36 cellular contexts compared by ENCODE assay signal in the genomic region with DNA sequence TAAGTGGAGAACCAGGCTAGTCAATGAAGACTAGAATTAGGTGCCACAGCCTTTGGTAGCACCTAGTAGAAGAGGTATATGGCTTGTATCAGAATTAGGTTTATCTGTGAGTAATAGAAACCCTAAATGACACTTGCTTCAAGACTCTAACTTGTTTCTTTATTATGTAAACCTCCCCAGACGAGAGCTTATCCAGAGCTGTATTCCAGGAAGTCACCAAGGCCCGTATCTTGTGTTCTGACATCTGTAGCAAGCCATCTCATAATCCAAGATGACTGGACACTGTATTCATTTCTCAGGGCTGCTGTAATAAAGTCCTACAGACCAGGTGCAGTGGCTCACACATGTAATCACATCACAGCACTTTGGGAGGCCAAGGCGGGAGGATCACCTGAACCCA.
"Had no signal": no experiment of that assay in that cellular context is flagged by ENCODE, and none has a peak within 500 bp of the region (broad histone marks: within the 10 kb centered on the region; RNA-seq: fewer than 3 reads in every experiment).

No MANE protein-coding gene starts in this region.

- H3K36me3 Mint-ChIP-seq: activated CD4-positive, alpha-beta memory T cell treated with anti-CD3 and anti-CD28 coated beads for 36 hours; activated naive CD4-positive, alpha-beta T cell treated with anti-CD3 and anti-CD28 coated beads, Interleukin-2, amount 50 U/mL, for 72 hours; activated naive CD8-positive, alpha-beta T cell treated with anti-CD3 and anti-CD28 coated beads for 36 hours had no signal

- H3K9me3 Mint-ChIP-seq: activated B cell treated with CpG ODN at 0.5 μM for 24 hours; activated CD4-positive, alpha-beta memory T cell treated with anti-CD3 and anti-CD28 coated beads for 36 hours; activated CD4-positive, alpha-beta T cell treated with anti-CD3 and anti-CD28 coated beads, Interleukin-2, amount 10 ng/mL, durations not matched to agents 24 days and 14 days; activated CD8-positive, alpha-beta T cell treated with anti-CD3 and anti-CD28 coated beads for 36 hours; activated naive CD4-positive, alpha-beta T cell treated with anti-CD3 and anti-CD28 coated beads for 36 hours; activated naive CD4-positive, alpha-beta T cell treated with anti-CD3 and anti-CD28 coated beads, Interleukin-2, amount 50 U/mL, for 72 hours; activated T-cell treated with anti-CD3 and anti-CD28 coated beads, Interleukin-2, amount 50 U/mL, for 4 hours; activated T-helper 1 cell treated with anti-CD3 and anti-CD28 coated beads, Interleukin-12 subunit alpha, Interleukin-12 subunit beta, Interleukin-2, Interleukin-4 antibody, amounts not matched to agents 30 ng/mL and 10 ng/mL and 1 ng/mL, durations not matched to agents 14 hours and 24 hours and 36 hours; T-helper 1 cell treated with Interleukin-12 subunit alpha and Interleukin-12 subunit beta and Interleukin-4 antibody, amounts not matched to agents 30 μg/mL and 1 μg/mL, for 36 hours; T-helper 2 cell treated with Interferon-gamma antibody and Interleukin-4, amounts not matched to agents 5 μg/mL and 100 μg/mL, for 36 hours had no signal

- DNase-seq: activated B cell treated with CpG ODN at 0.5 μM for 24 hours; activated CD4-positive, alpha-beta memory T cell treated with anti-CD3 and anti-CD28 coated beads for 36 hours; activated CD4-positive, alpha-beta T cell treated with anti-CD3 and anti-CD28 coated beads for 4 hours; activated CD4-positive, alpha-beta T cell treated with anti-CD3 and anti-CD28 coated beads, Interleukin-2, amount 10 ng/mL, durations not matched to agents 24 days and 14 days; activated CD4-positive, alpha-beta T cell treated with anti-CD3 and anti-CD28 coated beads, Interleukin-2, amount 50 U/mL, for 1 hour; activated CD4-positive, alpha-beta T cell treated with anti-CD3 and anti-CD28 coated beads, Interleukin-2, amount 50 U/mL, for 4 hours; activated CD4-positive, CD25-positive, alpha-beta regulatory T cell treated with anti-CD3 and anti-CD28 coated beads, Interleukin-2, amount 50 U/mL, for 72 hours; activated CD8-positive, alpha-beta memory T cell treated with anti-CD3 and anti-CD28 coated beads, Interleukin-2, amount 50 U/mL, for 4 hours; activated CD8-positive, alpha-beta T cell treated with anti-CD3 and anti-CD28 coated beads for 36 hours; activated effector memory CD4-positive, alpha-beta T cell treated with anti-CD3 and anti-CD28 coated beads, Interleukin-2, amount 50 U/mL, for 16 hours; activated gamma-delta T cell treated with Interleukin-2 at 50 U/mL for 16 hours; activated naive CD4-positive, alpha-beta T cell; activated naive CD4-positive, alpha-beta T cell treated with anti-CD3 and anti-CD28 coated beads for 36 hours; activated naive CD4-positive, alpha-beta T cell treated with anti-CD3 and anti-CD28 coated beads, Interleukin-2, amount 50 U/mL, for 16 hours; activated naive CD8-positive, alpha-beta T cell treated with anti-CD3 and anti-CD28 coated beads for 36 hours; activated T-cell treated with anti-CD3 and anti-CD28 coated beads for 4 hours; activated T-cell treated with anti-CD3 and anti-CD28 coated beads, Interleukin-2, amount 50 U/mL, for 1 hour; activated T-cell treated with anti-CD3 and anti-CD28 coated beads, Interleukin-2, amount 50 U/mL, for 4 hours; activated T-cell treated with anti-CD3 and anti-CD28 coated beads, Interleukin-2, amount 50 U/mL, for 72 hours; adrenal gland; amniotic stem cell; aorta; body of pancreas; brain microvascular endothelial cell; central memory CD4-positive, alpha-beta T cell; T-helper 2 cell; T-helper 9 cell had no signal

- H3K4me3 Mint-ChIP-seq: activated B cell treated with CpG ODN at 0.5 μM for 24 hours; activated CD4-positive, alpha-beta memory T cell treated with anti-CD3 and anti-CD28 coated beads for 36 hours; activated CD4-positive, alpha-beta T cell treated with anti-CD3 and anti-CD28 coated beads, Interleukin-2, amount 10 ng/mL, durations not matched to agents 24 days and 14 days; activated CD8-positive, alpha-beta T cell treated with anti-CD3 and anti-CD28 coated beads for 36 hours; activated naive CD4-positive, alpha-beta T cell treated with anti-CD3 and anti-CD28 coated beads for 36 hours; activated naive CD8-positive, alpha-beta T cell treated with anti-CD3 and anti-CD28 coated beads for 36 hours; activated T-cell treated with anti-CD3 and anti-CD28 coated beads, Interleukin-2, amount 50 U/mL, for 4 hours; activated T-cell treated with anti-CD3 and anti-CD28 coated beads, Interleukin-2, amount 50 U/mL, for 72 hours; activated T-helper 1 cell treated with anti-CD3 and anti-CD28 coated beads, Interleukin-12 subunit alpha, Interleukin-12 subunit beta, Interleukin-2, Interleukin-4 antibody, amounts not matched to agents 30 ng/mL and 10 ng/mL and 1 ng/mL, durations not matched to agents 14 hours and 24 hours and 36 hours; T-helper 1 cell treated with Interleukin-12 subunit alpha and Interleukin-12 subunit beta and Interleukin-4 antibody, amounts not matched to agents 30 μg/mL and 1 μg/mL, for 36 hours; T-helper 2 cell treated with Interferon-gamma antibody and Interleukin-4, amounts not matched to agents 5 μg/mL and 100 μg/mL, for 36 hours had no signal

- H3K27ac Mint-ChIP-seq: activated B cell treated with CpG ODN at 0.5 μM for 24 hours; activated CD4-positive, alpha-beta memory T cell treated with anti-CD3 and anti-CD28 coated beads for 36 hours; activated CD4-positive, alpha-beta T cell treated with anti-CD3 and anti-CD28 coated beads, Interleukin-2, amount 10 ng/mL, durations not matched to agents 24 days and 14 days; activated CD8-positive, alpha-beta T cell treated with anti-CD3 and anti-CD28 coated beads for 36 hours; activated naive CD4-positive, alpha-beta T cell treated with anti-CD3 and anti-CD28 coated beads for 36 hours; activated naive CD4-positive, alpha-beta T cell treated with anti-CD3 and anti-CD28 coated beads, Interleukin-2, amount 50 U/mL, for 72 hours; activated naive CD8-positive, alpha-beta T cell treated with anti-CD3 and anti-CD28 coated beads for 36 hours; activated T-cell treated with anti-CD3 and anti-CD28 coated beads, Interleukin-2, amount 50 U/mL, for 72 hours; activated T-helper 1 cell treated with anti-CD3 and anti-CD28 coated beads, Interleukin-12 subunit alpha, Interleukin-12 subunit beta, Interleukin-2, Interleukin-4 antibody, amounts not matched to agents 30 ng/mL and 10 ng/mL and 1 ng/mL, durations not matched to agents 14 hours and 24 hours and 36 hours; activated T-helper 17 cell treated with anti-CD3 and anti-CD28 coated beads, Interleukin-2, amount 50 U/mL, for 72 hours; T-helper 1 cell treated with Interleukin-12 subunit alpha and Interleukin-12 subunit beta and Interleukin-4 antibody, amounts not matched to agents 30 μg/mL and 1 μg/mL, for 36 hours; T-helper 2 cell treated with Interferon-gamma antibody and Interleukin-4, amounts not matched to agents 5 μg/mL and 100 μg/mL, for 36 hours had no signal

- FAIRE-seq: astrocyte, TTC549 had no signal

- H3K4me1 ChIP-seq: adrenal gland, body of pancreas, breast epithelium had no signal

- H3K9me3 ChIP-seq: adrenal gland, body of pancreas, breast epithelium had no signal

- H3K27ac ChIP-seq: adrenal gland, body of pancreas, brain microvascular endothelial cell, breast epithelium, VCaP had no signal

- H3K36me3 ChIP-seq: adrenal gland, brain microvascular endothelial cell, breast epithelium had no signal

- ATAC-seq: activated CD8-positive, alpha-beta T cell treated with anti-CD3 and anti-CD28 coated beads for 36 hours; activated naive CD4-positive, alpha-beta T cell treated with anti-CD3 and anti-CD28 coated beads, Interleukin-2, amount 50 U/mL, for 72 hours; activated T-cell treated with anti-CD3 and anti-CD28 coated beads, Interleukin-2, amount 50 U/mL, for 4 hours; activated T-cell treated with anti-CD3 and anti-CD28 coated beads, Interleukin-2, amount 50 U/mL, for 72 hours; activated T-helper 17 cell treated with anti-CD3 and anti-CD28 coated beads, Interleukin-2, amount 50 U/mL, for 72 hours; body of pancreas had no signal

- H3K4me1 Mint-ChIP-seq: activated B cell treated with CpG ODN at 0.5 μM for 24 hours had no signal

- H3K27me3 ChIP-seq: adrenal gland, body of pancreas, brain microvascular endothelial cell, breast epithelium had no signal

- H3K4me3 ChIP-seq: adrenal gland, body of pancreas, breast epithelium had no signal
